In the genomic region with DNA sequence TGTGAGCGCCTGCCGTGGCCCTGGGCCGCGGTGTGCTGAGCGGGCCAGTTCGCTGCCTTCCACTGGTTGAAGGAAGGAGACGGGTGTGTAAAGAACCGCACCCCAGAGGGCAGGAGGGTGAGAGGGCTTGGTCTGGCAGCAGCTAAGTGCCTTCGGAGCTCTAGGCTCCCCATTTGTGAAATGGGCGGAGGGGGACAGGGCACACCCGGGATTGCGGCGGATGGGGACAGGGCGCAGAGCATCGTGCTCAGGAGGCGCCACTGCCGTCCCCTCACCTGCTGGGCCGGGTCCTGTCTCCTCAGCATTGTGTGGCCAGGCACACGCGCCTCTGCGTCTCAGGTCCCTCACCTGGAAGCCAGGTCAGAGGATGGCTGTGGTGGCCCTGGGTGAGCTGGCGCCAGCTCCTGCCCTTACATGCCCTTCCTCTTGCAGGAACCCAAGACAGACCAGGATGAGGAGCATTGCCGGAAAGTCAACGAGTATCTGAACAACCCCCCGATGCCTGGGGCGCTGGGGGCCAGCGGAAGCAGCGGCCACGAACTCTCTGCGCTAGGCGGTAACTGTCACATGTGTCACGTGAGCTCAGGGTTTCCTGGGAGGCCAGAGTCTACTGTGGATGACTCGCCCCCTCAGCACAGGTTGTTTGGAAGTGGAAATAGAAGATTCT, we compare ENCODE assay signal across 10 cellular contexts. TPM values are rescaled to one million over a fixed set of nuclear protein-coding genes. Genes with fewer than 3 reads are reported as not detected.
DNase-seq lines count a peak whose midpoint lies in the region; ATAC-seq and TF ChIP-seq lines count a peak whose summit lies in the region.
"Had no signal": no experiment of that assay in that cellular context is flagged by ENCODE, and none has a peak within 500 bp of the region (broad histone marks: within the 10 kb centered on the region; RNA-seq: fewer than 3 reads in every experiment).

No MANE protein-coding gene starts in this region.

- H3K27me3 Mint-ChIP-seq in CD4-positive, alpha-beta memory T cell, result no peaks in the 10 kb centered on the region
- H3K27me3 Mint-ChIP-seq in activated naive CD8-positive, alpha-beta T cell treated with anti-CD3 and anti-CD28 coated beads, Interleukin-2, amount 50 U/mL, for 24 hours, result no peaks in the 10 kb centered on the region
- no peaks in the 10 kb centered on the region for H3K27me3 Mint-ChIP-seq in mesothelial cell of epicardium (ENCODE audit: low read depth)

- H3K4me1 Mint-ChIP-seq in CD4-positive, alpha-beta memory T cell, result peaks cover 10 to 32% (median 23%) of the 10 kb centered on the region in 4 donors
- peaks cover 21% of the 10 kb centered on the region for H3K4me1 Mint-ChIP-seq in activated naive CD8-positive, alpha-beta T cell treated with anti-CD3 and anti-CD28 coated beads, Interleukin-2, amount 50 U/mL, for 24 hours
- peaks cover 15% of the 10 kb centered on the region for H3K4me1 Mint-ChIP-seq in mesothelial cell of epicardium

- no peak overlapping the region for H2AFZ ChIP-seq in MM.1S (ENCODE audit: low read length)

- no peak for ATAC-seq in activated naive CD8-positive, alpha-beta T cell treated with anti-CD3 and anti-CD28 coated beads, Interleukin-2, amount 50 U/mL, for 24 hours
- ATAC-seq in GM21825 (IDR thresholded peaks at IDR 0.05; ENCODE audit: unreplicated experiment), result no peak

- peak overlapping the region in 5 of 8 donors; percentile 35 to 74 (median 67) for H3K4me3 Mint-ChIP-seq in CD4-positive, alpha-beta memory T cell
- H3K4me3 Mint-ChIP-seq in activated naive CD8-positive, alpha-beta T cell treated with anti-CD3 and anti-CD28 coated beads, Interleukin-2, amount 50 U/mL, for 24 hours, result peak overlapping the region; percentile 93
- peak overlapping the region; percentile 48 for H3K4me3 Mint-ChIP-seq in mesothelial cell of epicardium

- no peaks in the 10 kb centered on the region for H3K9me3 Mint-ChIP-seq in CD4-positive, alpha-beta memory T cell
- no peaks in the 10 kb centered on the region for H3K9me3 Mint-ChIP-seq in activated naive CD8-positive, alpha-beta T cell treated with anti-CD3 and anti-CD28 coated beads, Interleukin-2, amount 50 U/mL, for 24 hours
- H3K9me3 Mint-ChIP-seq in mesothelial cell of epicardium, result no peaks in the 10 kb centered on the region

- H3K4me2 ChIP-seq in MM.1S (ENCODE audit: low read depth, low read length), result no peak overlapping the region; the same call in 1 of the 2 replicates

- peaks cover 30% of the 10 kb centered on the region for H4K20me1 ChIP-seq in MM.1S (ENCODE audit: insufficient read depth, low read length)

- H3K27ac Mint-ChIP-seq in CD4-positive, alpha-beta memory T cell, result peak overlapping the region in 1 of 7 donors; percentile 37
- H3K27ac Mint-ChIP-seq in activated naive CD8-positive, alpha-beta T cell treated with anti-CD3 and anti-CD28 coated beads, Interleukin-2, amount 50 U/mL, for 24 hours, result peak overlapping the region; percentile 81
- peak overlapping the region; percentile 70 for H3K27ac Mint-ChIP-seq in mesothelial cell of epicardium

- peaks cover 11% of the 10 kb centered on the region; the same call in 1 of the 2 replicates for H3F3A ChIP-seq in MM.1S (ENCODE audit: insufficient read depth, low read length)

- DNase-seq in CD4-positive, alpha-beta memory T cell, result peak in 1 of 5 donors; percentile 22
- peak; percentile 37 for DNase-seq in HK-2 (ENCODE audit: unreplicated experiment)
- no peak for DNase-seq in activated naive CD8-positive, alpha-beta T cell treated with anti-CD3 and anti-CD28 coated beads, Interleukin-2, amount 50 U/mL, for 24 hours
- no peak for DNase-seq in mesothelial cell of epicardium (ENCODE audit: low spot score in 2 of 2, unreplicated experiment in 2 of 2)
- DNase-seq in T1000 (lab: John Stamatoyannopoulos, UW), result no peak
- DNase-seq in NCI-H1105 treated with DMSO at 0.1 percent for 48 hours (lab: John Stamatoyannopoulos, UW), result no peak
- DNase-seq in MM.1S, result no peak
- DNase-seq: GDM1, NCI-H2081 treated with DMSO at 0.1 percent for 48 hours had no signal

- no peak overlapping the region for H3K4me3 ChIP-seq in CD4-positive, alpha-beta memory T cell (ENCODE audit: low read length in 2 of 2)
- H3K4me3 ChIP-seq in MM.1S (ENCODE audit: low read length), result no peak overlapping the region

- H3K9ac ChIP-seq in MM.1S (ENCODE audit: low read length), result no peak overlapping the region

- peaks cover 30% of the 10 kb centered on the region for H3K4me1 ChIP-seq in CD4-positive, alpha-beta memory T cell (ENCODE audit: insufficient read depth, low read length)
- peaks cover 9% of the 10 kb centered on the region for H3K4me1 ChIP-seq in MM.1S (ENCODE audit: low read length)

- CTCF ChIA-PET in CD4-positive, alpha-beta memory T cell (lab: Charles Lee; ENCODE audit: partially characterized antibody), result interaction anchor here (1.2 kb wide), 1 partner anchor 77 kb away, joined by 3 read pairs; no protein-coding TSS in a partner anchor

- H3K27me3 ChIP-seq in CD4-positive, alpha-beta memory T cell (ENCODE audit: insufficient read depth, low read length), result no peaks in the 10 kb centered on the region
- H3K27me3 ChIP-seq in MM.1S (replicated peaks; ENCODE audit: insufficient read depth, low read length), result no peaks in the 10 kb centered on the region

- H3K9me3 ChIP-seq in CD4-positive, alpha-beta memory T cell (ENCODE audit: control insufficient read depth in 1 of 2, low read length in 2 of 2), result no peaks in the 10 kb centered on the region
- no peaks in the 10 kb centered on the region for H3K9me3 ChIP-seq in MM.1S (replicated peaks; ENCODE audit: insufficient read depth, low read length)

- TF ChIP-seq CTCF in mesothelial cell of epicardium (IDR thresholded peaks at IDR 0.05; ENCODE audit: unreplicated experiment), result no peak
- TF ChIP-seq CTCF in MM.1S (IDR thresholded peaks at IDR 0.05; ENCODE audit: low read length), result no peak

- POLR2A ChIA-PET in CD4-positive, alpha-beta memory T cell (lab: Charles Lee; ENCODE audit: partially characterized antibody), result no interaction called here

- peaks cover 40% of the 10 kb centered on the region for H3K36me3 ChIP-seq in CD4-positive, alpha-beta memory T cell (ENCODE audit: insufficient read depth, low read length)
- peaks cover 15% of the 10 kb centered on the region for H3K36me3 ChIP-seq in MM.1S (replicated peaks; ENCODE audit: insufficient read depth, low read length)

- peaks cover 11 to 32% of the 10 kb centered on the region in 2 donors for H3K36me3 Mint-ChIP-seq in CD4-positive, alpha-beta memory T cell
- H3K36me3 Mint-ChIP-seq in activated naive CD8-positive, alpha-beta T cell treated with anti-CD3 and anti-CD28 coated beads, Interleukin-2, amount 50 U/mL, for 24 hours (ENCODE audit: low read depth), result peaks cover 27% of the 10 kb centered on the region
- H3K36me3 Mint-ChIP-seq in mesothelial cell of epicardium, result peaks cover 3% of the 10 kb centered on the region

- H3K79me2 ChIP-seq in MM.1S (ENCODE audit: low read length), result peaks cover 50% of the 10 kb centered on the region

- H3K27ac ChIP-seq in CD4-positive, alpha-beta memory T cell (ENCODE audit: low read depth, low read length), result no peak overlapping the region
- no peak overlapping the region for H3K27ac ChIP-seq in MM.1S (ENCODE audit: low read length)

- H3K9me2 ChIP-seq in MM.1S (replicated peaks; ENCODE audit: insufficient read depth, low read length), result no peaks in the 10 kb centered on the region

- intact Hi-C loops in CD4-positive, alpha-beta memory T cell (cut with micrococcal nuclease), result no loop called here

RNA-seq across cellular contexts. Expression of a gene that starts 3.1 kb away (rescaled TPM):
- 10 to 100 TPM; 59.4 to 62.2 TPM for total RNA-seq in CD4-positive, alpha-beta memory T cell
- polyA plus RNA-seq in CD4-positive, alpha-beta memory T cell, result 100 to 1,000 TPM in 1 of 2 donors, 10 to 100 TPM in 1; 95.8 to 102 TPM
- total RNA-seq in mesothelial cell of epicardium, result 58.8 to 60.8 TPM (median 59.0 TPM) in 3 replicates
